Comparison of ENCODE assay signal across 8 cellular contexts in genomic region chr1:175317309-175317708, GRCh38.
DNase-seq lines count a peak whose midpoint lies in the region; ATAC-seq and TF ChIP-seq lines count a peak whose summit lies in the region.

No MANE protein-coding gene starts in this region.

- no peak overlapping the region for H3K27ac Mint-ChIP-seq in neural progenitor cell

- ATAC-seq in HG03442 (IDR thresholded peaks at IDR 0.05; ENCODE audit: unreplicated experiment): no peak
- ATAC-seq in HG03521 (IDR thresholded peaks at IDR 0.05; ENCODE audit: unreplicated experiment): no peak
- ATAC-seq in GM18520 (IDR thresholded peaks at IDR 0.05; ENCODE audit: unreplicated experiment): no peak

- H3K27ac ChIP-seq in DOHH2 (ENCODE audit: low read depth, low read length): no peak overlapping the region
- no peak overlapping the region for H3K27ac ChIP-seq in neural progenitor cell

- H3K9ac ChIP-seq in neural progenitor cell: no peak overlapping the region

- no peaks in the 10 kb centered on the region for H3K36me3 Mint-ChIP-seq in neural progenitor cell

- no peak overlapping the region for H2AFZ ChIP-seq in neural progenitor cell (replicated peaks)

- no peaks in the 10 kb centered on the region for H3K4me1 Mint-ChIP-seq in neural progenitor cell

- H3K9me2 ChIP-seq in DOHH2 (replicated peaks; ENCODE audit: control insufficient read depth, low read length): no peaks in the 10 kb centered on the region

- no peaks in the 10 kb centered on the region for H3F3A ChIP-seq in DOHH2 (ENCODE audit: control insufficient read depth, insufficient read depth)
- H3F3A ChIP-seq in neural progenitor cell (ENCODE audit: low read depth): no peaks in the 10 kb centered on the region

- no peaks in the 10 kb centered on the region for H3K9me3 Mint-ChIP-seq in neural progenitor cell

- H3K4me3 ChIP-seq in DOHH2 (ENCODE audit: low read length) (no peak overlapping the region), choroid plexus epithelial cell (ENCODE audit: low read depth, low read length) (no peak overlapping the region), neural progenitor cell (no peak overlapping the region)

- H3K4me2 ChIP-seq in DOHH2 (ENCODE audit: low read length) (no peak overlapping the region), neural progenitor cell (no peak overlapping the region)

- H3K27me3 ChIP-seq in DOHH2 (ENCODE audit: control insufficient read depth, low read length) (peaks cover 6% of the 10 kb centered on the region; the same call in 1 of the 2 replicates), neural progenitor cell (no peaks in the 10 kb centered on the region)

- no peaks in the 10 kb centered on the region for H4K20me1 ChIP-seq in DOHH2 (ENCODE audit: control insufficient read depth, insufficient read depth, low read depth, low read length)
- H4K20me1 ChIP-seq in neural progenitor cell (ENCODE audit: low read depth): no peaks in the 10 kb centered on the region

- TF ChIP-seq CTCF in DOHH2 (IDR thresholded peaks at IDR 0.05; ENCODE audit: low read depth, low read length, poor library complexity, severe bottlenecking) (peak; percentile 90), choroid plexus epithelial cell (conservative IDR thresholded peaks at IDR 0.05; ENCODE audit: low read depth, low read length) (peak; percentile 21), neural progenitor cell (IDR thresholded peaks at IDR 0.05) (peak; percentile 62)

- DNase-seq in Kasumi-1 (lab: John Stamatoyannopoulos, UW): peak; percentile 3 to 5
- peak; percentile 6 for DNase-seq in choroid plexus epithelial cell (ENCODE audit: low read depth)
- peak; percentile 23 for DNase-seq in neural progenitor cell (ENCODE audit: low spot score)
- DNase-seq in NCI-H748 (lab: John Stamatoyannopoulos, UW; ENCODE audit: unreplicated experiment): no peak

- H3K36me3 ChIP-seq in DOHH2 (ENCODE audit: control insufficient read depth, low read length) (no peaks in the 10 kb centered on the region), neural progenitor cell (no peaks in the 10 kb centered on the region)

- no peaks in the 10 kb centered on the region for H3K9me3 ChIP-seq in DOHH2 (ENCODE audit: control insufficient read depth, insufficient read depth, low read length)
- H3K9me3 ChIP-seq in neural progenitor cell (ENCODE audit: low read depth): no peaks in the 10 kb centered on the region

- no peaks in the 10 kb centered on the region for H3K79me2 ChIP-seq in DOHH2 (ENCODE audit: control insufficient read depth, low read length)
- no peaks in the 10 kb centered on the region for H3K79me2 ChIP-seq in neural progenitor cell (ENCODE audit: low read depth)

- H3K4me3 Mint-ChIP-seq in neural progenitor cell: no peak overlapping the region

- H3K4me1 ChIP-seq in DOHH2 (ENCODE audit: control insufficient read depth, low read length): peaks cover 21% of the 10 kb centered on the region
- H3K4me1 ChIP-seq in neural progenitor cell: no peaks in the 10 kb centered on the region

- peaks cover 6% of the 10 kb centered on the region for H3K27me3 Mint-ChIP-seq in neural progenitor cell (ENCODE audit: insufficient read depth, low read depth)

Comparison
In these comparisons a context has a peak if more than half of its experiments do, and no peak if none do; other contexts are left out.
1. CTCF ChIP-seq: peak in every context shown above with its lines; median percentile 90 in DOHH2; 62 in neural progenitor cell; 21 in choroid plexus epithelial cell.